ENCODE assay signal across 8 cellular contexts in the genomic region with DNA sequence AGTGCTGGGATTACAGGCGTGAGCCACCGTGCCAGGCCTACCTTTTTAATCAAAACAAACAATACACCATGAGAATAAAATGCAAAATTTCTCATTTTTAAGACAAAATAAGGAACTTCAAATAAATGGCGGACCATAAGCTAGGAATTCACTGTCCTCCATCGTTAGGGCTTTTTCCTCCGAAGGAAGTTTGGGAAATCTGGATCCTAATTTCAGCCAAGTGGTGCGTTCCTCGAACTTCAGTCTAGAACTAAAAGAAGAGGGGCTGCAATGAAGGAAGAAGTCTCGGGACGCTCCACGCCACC. TPM values are rescaled to one million over a fixed set of nuclear protein-coding genes. Genes with fewer than 3 reads are reported as not detected.
A peak's percentile ranks its signal among the peaks of the same experiment; 100 is the strongest.
DNase-seq lines count a peak whose midpoint lies in the region; ATAC-seq and TF ChIP-seq lines count a peak whose summit lies in the region.

No MANE protein-coding gene starts in this region.

- no peak overlapping the region for H3K27ac ChIP-seq in CD8-positive, alpha-beta T cell (ENCODE audit: low read depth, low read length)
- H3K27ac ChIP-seq in PC-9 (peak overlapping the region; percentile 74), ovary (no peak overlapping the region)

- H4K20me1 ChIP-seq in PC-9 (ENCODE audit: insufficient read depth), result no peaks in the 10 kb centered on the region

- ATAC-seq in CD8-positive, alpha-beta T cell, result no peak
- ATAC-seq in GM18511 (IDR thresholded peaks at IDR 0.05; ENCODE audit: unreplicated experiment), result no peak

- H3K4me3 Mint-ChIP-seq in CD8-positive, alpha-beta T cell, result peak overlapping the region; percentile 89
- peak overlapping the region; percentile 94 for H3K4me3 Mint-ChIP-seq in endothelial cell (ENCODE audit: unreplicated experiment)

- peaks cover 41% of the 10 kb centered on the region for H3K79me2 ChIP-seq in PC-9 (ENCODE audit: low read depth)

- BruUV-seq in PC-9 (replicated peaks; lab: Mats Ljungman, UMichigan), result no TSS peak

- H3K27me3 ChIP-seq in CD8-positive, alpha-beta T cell (ENCODE audit: insufficient read depth, low read length), result no peaks in the 10 kb centered on the region
- H3K27me3 ChIP-seq in PC-9 (ENCODE audit: insufficient read depth, low read depth) (no peaks in the 10 kb centered on the region), ovary (no peaks in the 10 kb centered on the region)

- intact Hi-C loops in CD8-positive, alpha-beta T cell (cut with DNase I, micrococcal nuclease), result loop anchor here (2.0 to 5.0 kb wide), 7 partner anchors 103 to 908 kb away; a partner anchor contains a TSS
- intact Hi-C loops in PC-9 (cut with micrococcal nuclease; ENCODE audit: unreplicated experiment) (loop anchor here (2.0 kb wide), 1 partner anchor 113 kb away; a partner anchor contains a TSS), ovary (cut with DNase I) (no loop called here)

- H3K4me1 Mint-ChIP-seq in CD8-positive, alpha-beta T cell (ENCODE audit: low read depth), result peaks cover 32% of the 10 kb centered on the region
- peaks cover 2% of the 10 kb centered on the region for H3K4me1 Mint-ChIP-seq in endothelial cell (ENCODE audit: unreplicated experiment)

- H3K4me2 ChIP-seq in PC-9, result peak overlapping the region; percentile 77

- CTCF ChIA-PET in CD8-positive, alpha-beta T cell (lab: Charles Lee), result interaction anchor here (0.9 to 2.3 kb wide), 4 partner anchors 15 to 372 kb away, joined by 3 to 6 read pairs (median 4); a partner anchor contains a TSS
- CTCF ChIA-PET in PC-9 (lab: Charles Lee), result interaction anchor here (0.7 kb wide), 1 partner anchor 208 kb away, joined by 3 read pairs; no protein-coding TSS in a partner anchor

- H3K4me1 ChIP-seq in CD8-positive, alpha-beta T cell (ENCODE audit: insufficient read depth, low read length), result peaks cover 27% of the 10 kb centered on the region
- peaks cover 27% of the 10 kb centered on the region for H3K4me1 ChIP-seq in PC-9 (replicated peaks; ENCODE audit: insufficient read depth)
- peaks cover 2% of the 10 kb centered on the region for H3K4me1 ChIP-seq in ovary (ENCODE audit: insufficient read depth)

- no peak for TF ChIP-seq CTCF in CD8-positive, alpha-beta T cell (IDR thresholded peaks at IDR 0.05)
- TF ChIP-seq CTCF in PC-9 (conservative IDR thresholded peaks at IDR 0.05), result no peak
- no peak for TF ChIP-seq CTCF in endothelial cell (IDR thresholded peaks at IDR 0.05; ENCODE audit: unreplicated experiment)
- no peak for TF ChIP-seq CTCF in ovary (IDR thresholded peaks at IDR 0.05)

- TF ChIP-seq POLR2A in ovary (IDR thresholded peaks at IDR 0.05), result no peak

- peak overlapping the region; percentile 90 for H3K27ac Mint-ChIP-seq in CD8-positive, alpha-beta T cell
- H3K27ac Mint-ChIP-seq in endothelial cell (ENCODE audit: unreplicated experiment), result peak overlapping the region; percentile 13

- 20 to 28% (median 25%) methylated on average over 10 of the region's 10 CpGs for WGBS in ovary, 3 donors

- peaks cover 14% of the 10 kb centered on the region; the same call in 1 of the 2 replicates for H3F3A ChIP-seq in PC-9 (ENCODE audit: insufficient read depth, low read depth)

- no peak for DNase-seq in CD8-positive, alpha-beta T cell
- DNase-seq in PC-9 (no peak), endothelial cell (ENCODE audit: low spot score) (no peak), ovary (no peak), medulla oblongata (ENCODE audit: extremely low spot score) (no peak), mesenteric fat pad (ENCODE audit: low spot score) (no peak), cortex of kidney (lab: John Stamatoyannopoulos, UW) (no peak)

- H3K36me3 ChIP-seq in CD8-positive, alpha-beta T cell (ENCODE audit: insufficient read depth, low read length), result no peaks in the 10 kb centered on the region
- no peaks in the 10 kb centered on the region for H3K36me3 ChIP-seq in PC-9 (ENCODE audit: low read depth)
- H3K36me3 ChIP-seq in ovary, result no peaks in the 10 kb centered on the region

- H3K9me2 ChIP-seq in PC-9 (ENCODE audit: insufficient read depth), result no peaks in the 10 kb centered on the region

- no peaks in the 10 kb centered on the region for H3K9me3 ChIP-seq in CD8-positive, alpha-beta T cell (ENCODE audit: low read length)
- no peaks in the 10 kb centered on the region for H3K9me3 ChIP-seq in PC-9 (ENCODE audit: insufficient read depth, low read depth)
- H3K9me3 ChIP-seq in ovary, result no peaks in the 10 kb centered on the region

- H3K36me3 Mint-ChIP-seq in CD8-positive, alpha-beta T cell, result no peaks in the 10 kb centered on the region
- H3K36me3 Mint-ChIP-seq in endothelial cell (ENCODE audit: low read depth, unreplicated experiment), result no peaks in the 10 kb centered on the region

- H3K9me3 Mint-ChIP-seq in CD8-positive, alpha-beta T cell, result no peaks in the 10 kb centered on the region
- H3K9me3 Mint-ChIP-seq in endothelial cell (ENCODE audit: unreplicated experiment), result no peaks in the 10 kb centered on the region

- POLR2A ChIA-PET in CD8-positive, alpha-beta T cell (lab: Charles Lee), result interaction anchor here (0.6 to 1.9 kb wide), 7 partner anchors 9 to 338 kb away, joined by 3 to 14 read pairs (median 5); a partner anchor contains a TSS
- POLR2A ChIA-PET in PC-9 (lab: Charles Lee; ENCODE audit: unreplicated experiment), result no interaction called here

- TF ChIP-seq EP300 in ovary (IDR thresholded peaks at IDR 0.05), result no peak

- H3K4me3 ChIP-seq in CD8-positive, alpha-beta T cell (ENCODE audit: low read depth, low read length), result peak overlapping the region; percentile 83
- peak overlapping the region; percentile 90; the same call in 1 of the 2 replicates for H3K4me3 ChIP-seq in PC-9
- peak overlapping the region; percentile 88 for H3K4me3 ChIP-seq in ovary

- peak overlapping the region; percentile 84; the same call in 1 of the 2 replicates for H2AFZ ChIP-seq in PC-9

- no peaks in the 10 kb centered on the region for H3K27me3 Mint-ChIP-seq in CD8-positive, alpha-beta T cell (ENCODE audit: low read depth)
- H3K27me3 Mint-ChIP-seq in endothelial cell (ENCODE audit: unreplicated experiment), result no peaks in the 10 kb centered on the region

RNA-seq across cellular contexts. Expression of a gene that starts 0.3 kb away (rescaled TPM):
- total RNA-seq in CD8-positive, alpha-beta T cell, result not detected
- total RNA-seq in PC-9 (2021), result 0.70 TPM in 1 of 2 replicates, not detected in the other
- not detected for total RNA-seq in endothelial cell (ENCODE audit: unreplicated experiment)
- total RNA-seq in ovary, result not detected
- polyA plus RNA-seq in ovary, result not detected
- not detected for total RNA-seq in mesenteric fat pad

RNA-seq across cellular contexts. Expression of a gene that starts 0.8 kb away (rescaled TPM):
- 10 to 100 TPM; 25.6 to 28.9 TPM for total RNA-seq in CD8-positive, alpha-beta T cell
- total RNA-seq in PC-9 (2021), result 133 and 199 TPM in 2 replicates
- total RNA-seq in endothelial cell (ENCODE audit: unreplicated experiment), result 132 TPM
- 10 to 100 TPM; 46.1 to 84.6 (median 59.5) TPM for total RNA-seq in ovary
- 10 to 100 TPM; 24.8 to 61.4 TPM for polyA plus RNA-seq in ovary
- 128 TPM for total RNA-seq in mesenteric fat pad

Comparison
In these comparisons a context has a peak if more than half of its experiments do, and no peak if none do; other contexts are left out.
1. intact Hi-C loops: an anchor here in CD8-positive, alpha-beta T cell (2.0 to 5.0 kb wide) and PC-9 (2.0 kb wide); none called in ovary.